Comparison of ENCODE assay signal across 1 cellular context in the genomic region with DNA sequence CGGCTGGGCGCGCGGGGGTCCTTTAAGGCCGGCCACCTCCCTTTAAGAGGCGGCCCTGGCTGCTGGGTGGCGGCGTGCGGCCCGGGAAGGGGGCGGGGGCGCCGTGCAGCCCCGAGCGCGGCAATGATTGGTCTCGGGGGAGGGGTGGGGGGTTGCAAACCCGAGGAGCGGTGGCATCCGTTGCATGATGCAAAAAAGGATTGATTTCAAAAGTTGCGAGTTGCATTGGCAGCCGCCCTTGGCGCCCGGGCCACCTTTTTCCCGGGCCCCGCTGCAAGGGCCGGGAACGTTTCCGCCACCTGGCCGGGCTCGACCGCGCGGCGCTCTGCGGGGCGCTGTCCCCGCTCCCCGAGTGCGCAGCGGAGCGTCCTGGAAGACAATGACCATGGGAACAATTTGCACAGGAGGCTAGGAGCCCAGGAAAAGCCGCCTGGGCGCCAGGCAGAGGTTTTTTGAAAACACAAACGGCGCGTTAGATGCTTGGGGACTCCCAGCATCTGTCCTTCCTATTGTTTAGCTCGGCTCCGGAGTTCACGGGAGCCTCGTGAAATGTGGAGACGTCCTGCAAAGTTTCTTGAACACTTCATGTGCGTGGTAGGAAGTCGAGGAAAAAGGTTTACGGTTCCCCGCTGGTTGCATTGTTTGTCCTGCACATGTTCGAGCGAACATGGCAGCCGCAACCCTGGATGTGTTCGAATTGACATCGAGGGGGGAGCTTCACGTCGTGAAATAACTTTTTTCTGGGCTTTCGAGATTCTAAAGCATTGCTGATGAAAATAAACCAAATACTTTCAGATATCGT.
TF ChIP-seq lines count a peak whose summit lies in the region.

TSS of gene SEPHS1 (minus strand) at position 78 of the 802 bp plus-strand sequence. CDS start 3,343 bp downstream, outside the sequence.

TF ChIP-seq in K562, 482 proteins besides CTCF, POLR2A, EP300 and RAD21 (continued from another document):
- TF ChIP-seq, protein P1, sequence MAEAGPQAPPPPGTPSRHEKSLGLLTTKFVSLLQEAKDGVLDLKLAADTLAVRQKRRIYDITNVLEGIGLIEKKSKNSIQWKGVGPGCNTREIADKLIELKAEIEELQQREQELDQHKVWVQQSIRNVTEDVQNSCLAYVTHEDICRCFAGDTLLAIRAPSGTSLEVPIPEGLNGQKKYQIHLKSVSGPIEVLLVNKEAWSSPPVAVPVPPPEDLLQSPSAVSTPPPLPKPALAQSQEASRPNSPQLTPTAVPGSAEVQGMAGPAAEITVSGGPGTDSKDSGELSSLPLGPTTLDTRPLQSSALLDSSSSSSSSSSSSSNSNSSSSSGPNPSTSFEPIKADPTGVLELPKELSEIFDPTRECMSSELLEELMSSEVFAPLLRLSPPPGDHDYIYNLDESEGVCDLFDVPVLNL (CRISPR knock-in tag; IDR thresholded peaks at IDR 0.05; ENCODE audit: low read depth), result no peak
- TF ChIP-seq VEZF1 (CRISPR knock-in tag; IDR thresholded peaks at IDR 0.05) (peak; percentile 79), CBFB (CRISPR knock-in tag; IDR thresholded peaks at IDR 0.05) (no peak), MIER1 (IDR thresholded peaks at IDR 0.05; ENCODE audit: low read depth) (peak; percentile 48; the same call in 1 of the 2 replicates), ZNF778 (CRISPR knock-in tag; IDR thresholded peaks at IDR 0.05) (no peak), ATF3 (IDR thresholded peaks at IDR 0.05) (no peak), ATF3 (CRISPR knock-in tag; conservative IDR thresholded peaks at IDR 0.05) (no peak), HCFC1 (IDR thresholded peaks at IDR 0.05; ENCODE audit: low read depth, low read length) (no peak), ATF1 (CRISPR knock-in tag; IDR thresholded peaks at IDR 0.05) (no peak), ATF1 (tag; IDR thresholded peaks at IDR 0.05) (peak; percentile 27; the same call in 1 of the 2 replicates), ZNF785 (CRISPR knock-in tag; IDR thresholded peaks at IDR 0.05) (no peak), MITF (IDR thresholded peaks at IDR 0.05) (no peak), ETV1 (tag; conservative IDR thresholded peaks at IDR 0.05; ENCODE audit: low read depth) (peak; percentile 35; the same call in 1 of the 2 replicates), XRCC3 (IDR thresholded peaks at IDR 0.05) (no peak), PYGO2 (tag; IDR thresholded peaks at IDR 0.05) (no peak), CHD2 (IDR thresholded peaks at IDR 0.05; ENCODE audit: low read depth, low read length) (no peak), DMBX1 (CRISPR knock-in tag; IDR thresholded peaks at IDR 0.05; ENCODE audit: borderline replicate concordance) (0 out of 2 replicates have a peak, but pooled peaks have one; percentile 15), OTX1 (CRISPR knock-in tag; IDR thresholded peaks at IDR 0.05) (no peak), CREM (IDR thresholded peaks at IDR 0.05; ENCODE audit: low read depth) (no peak), ELF2 (CRISPR knock-in tag; IDR thresholded peaks at IDR 0.05) (no peak)
- TF ChIP-seq, protein P2, sequence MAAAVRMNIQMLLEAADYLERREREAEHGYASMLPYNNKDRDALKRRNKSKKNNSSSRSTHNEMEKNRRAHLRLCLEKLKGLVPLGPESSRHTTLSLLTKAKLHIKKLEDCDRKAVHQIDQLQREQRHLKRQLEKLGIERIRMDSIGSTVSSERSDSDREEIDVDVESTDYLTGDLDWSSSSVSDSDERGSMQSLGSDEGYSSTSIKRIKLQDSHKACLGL (CRISPR knock-in tag; IDR thresholded peaks at IDR 0.05; ENCODE audit: borderline replicate concordance, poor library complexity, severe bottlenecking), result no peak
- TF ChIP-seq, protein P3, sequence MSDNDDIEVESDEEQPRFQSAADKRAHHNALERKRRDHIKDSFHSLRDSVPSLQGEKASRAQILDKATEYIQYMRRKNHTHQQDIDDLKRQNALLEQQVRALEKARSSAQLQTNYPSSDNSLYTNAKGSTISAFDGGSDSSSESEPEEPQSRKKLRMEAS (CRISPR knock-in tag; IDR thresholded peaks at IDR 0.05), result peak; percentile 88
